Comparison of ENCODE assay signal across 26 cellular contexts in the genomic region with DNA sequence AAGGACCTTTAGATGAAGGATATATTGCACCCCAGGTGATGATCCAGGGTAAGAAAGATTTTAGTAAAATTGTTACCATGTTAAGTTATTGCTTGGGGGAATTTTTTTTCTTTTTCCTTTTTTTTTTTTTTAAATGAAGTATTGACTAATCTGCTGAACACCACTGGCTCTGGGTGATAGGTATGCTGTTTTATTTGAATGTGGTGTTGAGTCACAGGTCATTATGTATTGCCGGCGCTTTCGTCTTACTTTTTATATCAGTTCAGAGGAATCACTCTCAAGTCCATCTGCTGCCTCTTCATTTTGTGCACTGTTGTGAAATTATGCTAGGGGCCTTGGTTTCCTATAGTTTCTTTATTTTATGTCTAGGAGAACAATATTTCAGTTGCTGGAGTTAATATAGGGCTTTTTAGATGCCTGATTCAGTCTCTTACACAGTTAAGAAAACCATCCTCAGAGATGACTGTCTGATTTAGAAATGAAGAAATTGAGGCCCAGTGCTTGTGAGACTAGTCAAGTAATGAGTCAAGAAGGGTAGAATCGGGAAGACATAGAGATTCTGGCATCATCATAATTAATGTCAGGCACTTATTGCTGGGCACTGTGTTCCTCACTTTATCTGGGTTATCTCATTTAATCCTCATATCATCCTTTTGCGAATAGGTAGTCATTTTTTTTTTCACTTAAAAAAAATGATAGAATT. TPM values are rescaled to one million over a fixed set of nuclear protein-coding genes. Genes with fewer than 3 reads are reported as not detected.
DNase-seq lines count a peak whose midpoint lies in the region; ATAC-seq lines count a peak whose summit lies in the region.
"Had no signal": no experiment of that assay in that cellular context is flagged by ENCODE, and none has a peak within 500 bp of the region (broad histone marks: within the 10 kb centered on the region; RNA-seq: fewer than 3 reads in every experiment).

No MANE protein-coding gene starts in this region.

- H2BK120ac ChIP-seq in mesenchymal stem cell (ENCODE audit: low read depth, low read length) = no peak overlapping the region

- no peak overlapping the region for H3K4ac ChIP-seq in mesenchymal stem cell (ENCODE audit: low read depth in 1 of 2, low read length in 2 of 2)

- H2BK12ac ChIP-seq in mesenchymal stem cell (ENCODE audit: low read length in 2 of 2) = no peak overlapping the region

- H3K36me3 ChIP-seq in GM23248 (ENCODE audit: low read depth) (no peaks in the 10 kb centered on the region), iPS-20b (ENCODE audit: insufficient read depth, low read depth, low read length) (peaks cover 7% of the 10 kb centered on the region; the same call in 1 of the 2 replicates), mesenchymal stem cell (ENCODE audit: control insufficient read depth in 1 of 2, insufficient read depth in 2 of 2, low read depth in 1 of 2, low read length in 2 of 2) (no peaks in the 10 kb centered on the region)
- H3K36me3 ChIP-seq: esophagus muscularis mucosa, neutrophil, right lobe of liver had no signal

- peak; percentile 17 for DNase-seq in activated CD4-positive, alpha-beta T cell treated with anti-CD3 and anti-CD28 coated beads for 48 hours
- no peak for DNase-seq in activated CD4-positive, alpha-beta T cell treated with anti-CD3 and anti-CD28 coated beads, Interleukin-2, amount 50 U/mL, for 1 hour
- DNase-seq in GM23248 (peak; percentile 59), HK-2 (ENCODE audit: unreplicated experiment) (no peak), mesenchymal stem cell (no peak), DMS79 (lab: John Stamatoyannopoulos, UW) (no peak)
- DNase-seq: activated gamma-delta T cell treated with Interleukin-2 at 50 U/mL for 16 hours; anterior cingulate cortex; Calu3; central memory CD4-positive, alpha-beta T cell; foreskin melanocyte; heart right ventricle; Karpas-422; left colon; NCI-H1436; NCI-H345; right lobe of liver; RPMI8226; stimulated activated CD4-positive, alpha-beta T cell treated with anti-CD3 and anti-CD28 coated beads, Interleukin-4, amount 100 ng/mL, for 1 hour; testis had no signal

- H3K27ac Mint-ChIP-seq in activated T-helper 17 cell treated with anti-CD3 and anti-CD28 coated beads, Interleukin-2, amount 50 U/mL, for 72 hours = peak overlapping the region; percentile 82

- peaks cover 12% of the 10 kb centered on the region for H3K36me3 Mint-ChIP-seq in activated T-helper 17 cell treated with anti-CD3 and anti-CD28 coated beads, Interleukin-2, amount 50 U/mL, for 72 hours (ENCODE audit: low read depth)

- 72 to 81% methylated on average over 5 of the region's 5 CpGs for WGBS in GM23248 (ENCODE audit: low coverage in 1 of 2, low lambda C conversion rate in 2 of 2, missing lambda C conversion rate in 2 of 2), 2 experiments
- 80% methylated on average over 1 of the region's 5 CpGs for WGBS in mesenchymal stem cell

- H3K4me1 ChIP-seq in GM23248 (ENCODE audit: insufficient read depth) (peaks cover 23% of the 10 kb centered on the region), iPS-20b (ENCODE audit: insufficient read depth, low read length) (peaks cover 33% of the 10 kb centered on the region; the same call in 1 of the 2 replicates), mesenchymal stem cell (ENCODE audit: control insufficient read depth, insufficient read depth, low read depth, low read length) (peaks cover 1% of the 10 kb centered on the region)
- H3K4me1 ChIP-seq: esophagus muscularis mucosa, right lobe of liver, testis had no signal

- H2AFZ ChIP-seq in GM23248 (no peak overlapping the region), mesenchymal stem cell (ENCODE audit: low read depth, low read length) (no peak overlapping the region)

- H3K9me3 Mint-ChIP-seq in activated T-helper 17 cell treated with anti-CD3 and anti-CD28 coated beads, Interleukin-2, amount 50 U/mL, for 72 hours = no peaks in the 10 kb centered on the region

- H3K27me3 ChIP-seq in GM23248 (replicated peaks; ENCODE audit: insufficient read depth) (no peaks in the 10 kb centered on the region), iPS-20b (ENCODE audit: insufficient read depth, low read length) (no peaks in the 10 kb centered on the region), mesenchymal stem cell (ENCODE audit: control insufficient read depth in 1 of 2, insufficient read depth in 1 of 2, low read length in 2 of 2) (no peaks in the 10 kb centered on the region)
- H3K27me3 ChIP-seq: esophagus muscularis mucosa, heart right ventricle, neutrophil, right lobe of liver, testis had no signal

- no peak overlapping the region for H3K23ac ChIP-seq in mesenchymal stem cell (ENCODE audit: low read length in 2 of 2)

- no peak overlapping the region for H3K4me3 ChIP-seq in GM23248
- H3K4me3 ChIP-seq in iPS-20b (ENCODE audit: low read length) = no peak overlapping the region
- H3K4me3 ChIP-seq in mesenchymal stem cell (ENCODE audit: insufficient read depth in 1 of 2, low read depth in 1 of 2, low read length in 2 of 2) = no peak overlapping the region
- H3K4me3 ChIP-seq: esophagus muscularis mucosa, heart right ventricle, right lobe of liver, testis had no signal

- H3K9me3 ChIP-seq in GM23248 (ENCODE audit: low read depth) (no peaks in the 10 kb centered on the region), iPS-20b (ENCODE audit: insufficient read depth, low read depth, low read length) (no peaks in the 10 kb centered on the region), mesenchymal stem cell (ENCODE audit: control insufficient read depth, low read length) (no peaks in the 10 kb centered on the region)
- H3K9me3 ChIP-seq: esophagus muscularis mucosa, heart right ventricle, neutrophil, right lobe of liver, testis had no signal

- H3K14ac ChIP-seq in mesenchymal stem cell (ENCODE audit: low read length in 2 of 2) = no peak overlapping the region

- no peak overlapping the region for H3K18ac ChIP-seq in mesenchymal stem cell (ENCODE audit: low read depth in 1 of 2, low read length in 2 of 2)

- no peak overlapping the region for H4K8ac ChIP-seq in mesenchymal stem cell (ENCODE audit: low read length)

- H3K9me2 ChIP-seq in GM23248 (ENCODE audit: insufficient read depth) = no peaks in the 10 kb centered on the region

- no peak overlapping the region for H2AK5ac ChIP-seq in mesenchymal stem cell (ENCODE audit: low read length, severe bottlenecking)

- H2BK5ac ChIP-seq in mesenchymal stem cell (ENCODE audit: low read depth, low read length, poor library complexity, severe bottlenecking) = no peak overlapping the region

- H4K20me1 ChIP-seq in GM23248 (ENCODE audit: insufficient read depth) = no peaks in the 10 kb centered on the region

- peaks cover 15% of the 10 kb centered on the region for H3K79me1 ChIP-seq in mesenchymal stem cell (replicated peaks; ENCODE audit: low read length, poor library complexity, severe bottlenecking)

- no peak overlapping the region for H3K4me2 ChIP-seq in GM23248 (ENCODE audit: unreplicated experiment)
- H3K4me2 ChIP-seq in mesenchymal stem cell (ENCODE audit: low read length, poor library complexity, severe bottlenecking) = no peak overlapping the region

- peak; percentile 88 for ATAC-seq in activated T-helper 17 cell treated with anti-CD3 and anti-CD28 coated beads, Interleukin-2, amount 50 U/mL, for 72 hours (replicated peaks)
- ATAC-seq: heart right ventricle, HepG2, left colon, right lobe of liver had no signal

- no peak overlapping the region for H4K91ac ChIP-seq in mesenchymal stem cell (ENCODE audit: low read length)

- in situ Hi-C loops in GM23248 (cut with MboI) = no loop called here

- no peak overlapping the region for H3K27ac ChIP-seq in GM23248
- H3K27ac ChIP-seq in iPS-20b (ENCODE audit: low read length) = no peak overlapping the region
- no peak overlapping the region for H3K27ac ChIP-seq in mesenchymal stem cell (ENCODE audit: low read length, poor library complexity, severe bottlenecking)
- H3K27ac ChIP-seq: esophagus muscularis mucosa, heart right ventricle, neutrophil, right lobe of liver, testis had no signal

- H2BK15ac ChIP-seq in mesenchymal stem cell (ENCODE audit: low read depth, poor library complexity, severe bottlenecking) = no peak overlapping the region

- H3K79me2 ChIP-seq in GM23248 (ENCODE audit: insufficient read depth) = peaks cover 44% of the 10 kb centered on the region

- peaks cover 21% of the 10 kb centered on the region for H3K4me1 Mint-ChIP-seq in activated T-helper 17 cell treated with anti-CD3 and anti-CD28 coated beads, Interleukin-2, amount 50 U/mL, for 72 hours

- H3K27me3 Mint-ChIP-seq in activated T-helper 17 cell treated with anti-CD3 and anti-CD28 coated beads, Interleukin-2, amount 50 U/mL, for 72 hours = no peaks in the 10 kb centered on the region
- H3K27me3 Mint-ChIP-seq: progenitor cell of endocrine pancreas had no signal

- H3K9ac ChIP-seq in GM23248 = no peak overlapping the region
- 0 out of 2 replicates have a peak overlapping the region, but pooled peaks have one; percentile 19 for H3K9ac ChIP-seq in iPS-20b (ENCODE audit: low read depth, low read length)
- H3K9ac ChIP-seq in mesenchymal stem cell (ENCODE audit: low read length) = no peak overlapping the region

- peaks cover 19% of the 10 kb centered on the region for H3F3A ChIP-seq in GM23248 (ENCODE audit: insufficient read depth)

- H3K4me3 Mint-ChIP-seq in activated T-helper 17 cell treated with anti-CD3 and anti-CD28 coated beads, Interleukin-2, amount 50 U/mL, for 72 hours = peak overlapping the region; percentile 50

RNA-seq across cellular contexts. Expression of gene NRF1, which starts 38.7 kb away (rescaled TPM):
- total RNA-seq in GM23248 (2014; rRNA removed; shearing (Covaris generic)) = 7.0 and 11.1 TPM in 2 replicates
- 2.5 and 3.5 TPM in 2 replicates for polyA plus RNA-seq in GM23248 (2016; fragmentation: Nextera tagmentation; extraction: Ambion mirVana)
- 10 to 100 TPM; 15.3 to 22.5 TPM for total RNA-seq in activated T-helper 17 cell treated with anti-CD3 and anti-CD28 coated beads, Interleukin-2, amount 50 U/mL, for 72 hours
- 4.4 TPM for polyA plus RNA-seq in mesenchymal stem cell (2013, experiment 1 of 2)
- 4.3 TPM for polyA plus RNA-seq in mesenchymal stem cell (2013, experiment 2 of 2)

Comparison
In these comparisons a context has a peak if more than half of its experiments do, and no peak if none do; other contexts are left out.
1. DNase-seq: peak in activated CD4-positive, alpha-beta T cell treated with anti-CD3 and anti-CD28 coated beads for 48 hours (single experiment) and GM23248 (single experiment); none in activated CD4-positive, alpha-beta T cell treated with anti-CD3 and anti-CD28 coated beads, Interleukin-2, amount 50 U/mL, for 1 hour (single experiment), HK-2 (single experiment), mesenchymal stem cell (single experiment) and DMS79 (single experiment).